In the genomic region with DNA sequence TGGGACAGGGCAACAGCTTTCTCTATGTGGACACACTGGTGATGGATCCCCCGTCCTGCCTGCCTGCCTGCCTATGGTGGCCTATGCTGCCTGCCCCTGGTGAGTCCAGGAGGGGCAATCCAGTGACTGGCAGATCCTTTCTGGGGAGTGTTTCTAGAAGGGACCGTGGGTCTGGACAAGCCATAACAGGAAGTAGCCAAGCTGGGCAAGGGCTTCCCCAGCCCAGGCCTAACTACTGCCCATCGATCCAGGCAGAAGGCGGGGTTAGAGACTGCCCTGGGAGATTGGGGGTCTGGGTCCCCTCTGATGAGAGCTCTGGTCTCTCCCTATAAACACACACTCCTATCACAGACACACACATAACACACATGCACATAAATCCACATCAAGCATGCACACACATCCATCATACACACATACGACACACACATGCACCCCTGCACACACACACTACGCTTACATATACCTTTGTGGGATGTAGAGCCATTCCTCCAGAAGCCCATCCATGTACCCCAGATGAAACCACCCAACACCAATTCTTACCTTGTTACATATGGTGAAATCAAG, we compare ENCODE assay signal across 17 cellular contexts. TPM values are rescaled to one million over a fixed set of nuclear protein-coding genes. Genes with fewer than 3 reads are reported as not detected.
DNase-seq lines count a peak whose midpoint lies in the region; ATAC-seq and TF ChIP-seq lines count a peak whose summit lies in the region.
"Had no signal": no experiment of that assay in that cellular context is flagged by ENCODE, and none has a peak within 500 bp of the region (broad histone marks: within the 10 kb centered on the region; RNA-seq: fewer than 3 reads in every experiment).

No MANE protein-coding gene starts in this region.

- H3K36me3 Mint-ChIP-seq in T-helper 2 cell treated with Interferon-gamma antibody and Interleukin-4, amounts not matched to agents 5 μg/mL and 100 μg/mL, for 36 hours (ENCODE audit: low read depth): no peaks in the 10 kb centered on the region
- H3K36me3 Mint-ChIP-seq in endothelial cell (ENCODE audit: low read depth, unreplicated experiment) (no peaks in the 10 kb centered on the region), type B pancreatic cell (no peaks in the 10 kb centered on the region)

- H3K9me2 ChIP-seq in Loucy (replicated peaks; ENCODE audit: low read depth, low read length): no peaks in the 10 kb centered on the region

- no peak overlapping the region for H3K4ac ChIP-seq in trophoblast cell (ENCODE audit: low read depth, low read length)

- no CpG with 5 or more reads among the region's 6 CpGs for WGBS in trophoblast cell (ENCODE audit: extremely low coverage, insufficient coverage, insufficient read length)

- H4K8ac ChIP-seq in trophoblast cell (ENCODE audit: low read depth, low read length): no peak overlapping the region

- peaks cover 30% of the 10 kb centered on the region for H3F3A ChIP-seq in Loucy (ENCODE audit: low read depth)

- no peak overlapping the region for H3K27ac Mint-ChIP-seq in T-helper 2 cell treated with Interferon-gamma antibody and Interleukin-4, amounts not matched to agents 5 μg/mL and 100 μg/mL, for 36 hours
- H3K27ac Mint-ChIP-seq in endothelial cell (ENCODE audit: unreplicated experiment) (peak overlapping the region; percentile 16), type B pancreatic cell (no peak overlapping the region)

- H3K4me1 Mint-ChIP-seq in T-helper 2 cell treated with Interferon-gamma antibody and Interleukin-4, amounts not matched to agents 5 μg/mL and 100 μg/mL, for 36 hours (ENCODE audit: low read depth): peaks cover 29% of the 10 kb centered on the region
- H3K4me1 Mint-ChIP-seq in endothelial cell (ENCODE audit: unreplicated experiment) (peaks cover 27% of the 10 kb centered on the region), type B pancreatic cell (ENCODE audit: unreplicated experiment) (peaks cover 32% of the 10 kb centered on the region)

- H2BK12ac ChIP-seq in trophoblast cell (ENCODE audit: low read length): no peak overlapping the region

- H3K79me2 ChIP-seq in Loucy (ENCODE audit: insufficient read depth, low read length) (peaks cover 69% of the 10 kb centered on the region), trophoblast cell (ENCODE audit: control insufficient read depth, insufficient read depth, low read length, poor library complexity) (peaks cover 2% of the 10 kb centered on the region)

- H2BK120ac ChIP-seq in trophoblast cell (ENCODE audit: insufficient read depth, low read length, poor library complexity): no peak overlapping the region

- no peaks in the 10 kb centered on the region for H3K9me3 Mint-ChIP-seq in T-helper 2 cell treated with Interferon-gamma antibody and Interleukin-4, amounts not matched to agents 5 μg/mL and 100 μg/mL, for 36 hours
- H3K9me3 Mint-ChIP-seq in endothelial cell (ENCODE audit: unreplicated experiment): no peaks in the 10 kb centered on the region
- no peaks in the 10 kb centered on the region for H3K9me3 Mint-ChIP-seq in type B pancreatic cell

- no peak overlapping the region for H3K14ac ChIP-seq in trophoblast cell (ENCODE audit: low read length)

- H3K4me3 Mint-ChIP-seq in T-helper 2 cell treated with Interferon-gamma antibody and Interleukin-4, amounts not matched to agents 5 μg/mL and 100 μg/mL, for 36 hours: peak overlapping the region; percentile 1
- H3K4me3 Mint-ChIP-seq in endothelial cell (ENCODE audit: unreplicated experiment): peak overlapping the region; percentile 76
- peak overlapping the region; percentile 79 for H3K4me3 Mint-ChIP-seq in type B pancreatic cell

- H3K4me1 ChIP-seq in Loucy (ENCODE audit: insufficient read depth, low read length, poor library complexity, severe bottlenecking) (peaks cover 76% of the 10 kb centered on the region), trophoblast cell (ENCODE audit: control insufficient read depth in 1 of 2, insufficient read depth in 2 of 2, low read length in 2 of 2) (peaks cover 0 to 9% of the 10 kb centered on the region in 2 experiments)

- H4K20me1 ChIP-seq in Loucy (ENCODE audit: insufficient read depth, low read length, poor library complexity, severe bottlenecking): peaks cover 15% of the 10 kb centered on the region

- H2BK5ac ChIP-seq in trophoblast cell (ENCODE audit: low read depth, low read length, poor library complexity): no peak overlapping the region

- H2AFZ ChIP-seq in Loucy (ENCODE audit: low read length): no peak overlapping the region
- H2AFZ ChIP-seq in trophoblast cell (ENCODE audit: insufficient read depth, low read length, poor library complexity): no peak overlapping the region

- no peak overlapping the region for H4K91ac ChIP-seq in trophoblast cell (ENCODE audit: low read depth, low read length)

- ATAC-seq in GM18858 (IDR thresholded peaks at IDR 0.05; ENCODE audit: unreplicated experiment): no peak
- ATAC-seq in HG03175 (IDR thresholded peaks at IDR 0.05; ENCODE audit: unreplicated experiment): no peak

- peak overlapping the region; percentile 80 for H3K9ac ChIP-seq in Loucy (ENCODE audit: low read depth, low read length, poor library complexity, severe bottlenecking)
- no peak overlapping the region for H3K9ac ChIP-seq in trophoblast cell (ENCODE audit: low read length)

- no peak overlapping the region for H3K23ac ChIP-seq in trophoblast cell (ENCODE audit: low read length)

- peaks cover 36% of the 10 kb centered on the region for H3K27me3 Mint-ChIP-seq in T-helper 2 cell treated with Interferon-gamma antibody and Interleukin-4, amounts not matched to agents 5 μg/mL and 100 μg/mL, for 36 hours (ENCODE audit: low read depth)
- peaks cover 3% of the 10 kb centered on the region for H3K27me3 Mint-ChIP-seq in endothelial cell (ENCODE audit: unreplicated experiment)
- H3K27me3 Mint-ChIP-seq in type B pancreatic cell: peaks cover 9% of the 10 kb centered on the region

- H2AK5ac ChIP-seq in trophoblast cell (ENCODE audit: low read length): no peak overlapping the region

- no peaks in the 10 kb centered on the region for H3K36me3 ChIP-seq in Loucy (ENCODE audit: insufficient read depth, low read length)
- no peaks in the 10 kb centered on the region for H3K36me3 ChIP-seq in trophoblast cell (ENCODE audit: control insufficient read depth in 1 of 2, insufficient read depth in 2 of 2, low read length in 2 of 2)
- H3K36me3 ChIP-seq: cardiac muscle cell, left ventricle myocardium inferior, tibial nerve had no signal

- H3K4me2 ChIP-seq in Loucy (ENCODE audit: low read depth, low read length, poor library complexity, severe bottlenecking) (peak overlapping the region; percentile 70), trophoblast cell (ENCODE audit: low read length) (no peak overlapping the region)

- peaks cover 4% of the 10 kb centered on the region for H3K79me1 ChIP-seq in trophoblast cell (ENCODE audit: low read length)

- H3K4me3 ChIP-seq in Loucy (ENCODE audit: low read length, poor library complexity, severe bottlenecking): peak overlapping the region; percentile 68
- H3K4me3 ChIP-seq in trophoblast cell (ENCODE audit: low read depth, low read length): no peak overlapping the region

- no peaks in the 10 kb centered on the region for H3K9me3 ChIP-seq in Loucy (ENCODE audit: insufficient read depth, low read depth, low read length)
- no peaks in the 10 kb centered on the region for H3K9me3 ChIP-seq in trophoblast cell (ENCODE audit: insufficient read depth, low read depth, low read length)
- H3K9me3 ChIP-seq: left ventricle myocardium inferior, tibial nerve had no signal

- H3K18ac ChIP-seq in trophoblast cell (ENCODE audit: low read length): no peak overlapping the region

- no peak for TF ChIP-seq CTCF in Loucy (conservative IDR thresholded peaks at IDR 0.05; ENCODE audit: low read length)
- no peak for TF ChIP-seq CTCF in endothelial cell (IDR thresholded peaks at IDR 0.05; ENCODE audit: unreplicated experiment)
- TF ChIP-seq CTCF in type B pancreatic cell (conservative IDR thresholded peaks at IDR 0.05): no peak

- H3K27me3 ChIP-seq in Loucy (ENCODE audit: insufficient read depth, low read length, poor library complexity, severe bottlenecking): peaks cover 6% of the 10 kb centered on the region
- peaks cover 4% of the 10 kb centered on the region for H3K27me3 ChIP-seq in trophoblast cell (ENCODE audit: insufficient read depth, low read length)
- H3K27me3 ChIP-seq: cardiac muscle cell had no signal

- H4K12ac ChIP-seq in trophoblast cell (ENCODE audit: low read depth, low read length): no peak overlapping the region

- no peak for DNase-seq in T-helper 2 cell treated with Interferon-gamma antibody and Interleukin-4, amounts not matched to agents 5 μg/mL and 100 μg/mL, for 36 hours (ENCODE audit: low spot score)
- DNase-seq in T-helper 2 cell: no peak
- no peak for DNase-seq in endothelial cell (ENCODE audit: low spot score)
- DNase-seq in type B pancreatic cell (ENCODE audit: extremely low spot score, unreplicated experiment): no peak
- no peak for DNase-seq in trophoblast cell
- DNase-seq: activated CD4-positive, alpha-beta T cell treated with anti-CD3 and anti-CD28 coated beads, Interleukin-2, amount 50 U/mL, for 48 hours; Kasumi-1; left ventricle myocardium inferior; stimulated activated CD4-positive, alpha-beta T cell treated with anti-CD3 and anti-CD28 coated beads, Interleukin-12 subunit alpha, Interleukin-12 subunit beta, amount 100 ng/mL, for 4 hours had no signal

- H3K27ac ChIP-seq in trophoblast cell (ENCODE audit: low read depth, low read length): no peak overlapping the region
- H3K27ac ChIP-seq: cardiac muscle cell, epithelial cell of prostate, left ventricle myocardium inferior, tibial nerve had no signal

RNA-seq across cellular contexts. Expression of a gene that starts 1.0 kb away (rescaled TPM):
- total RNA-seq in endothelial cell (ENCODE audit: unreplicated experiment): 25.5 TPM
- total RNA-seq in type B pancreatic cell (ENCODE audit: low replicate concordance): 4.2 and 11.4 TPM in 2 replicates
- polyA plus RNA-seq in trophoblast cell (2013): 1.2 and 1.5 TPM in 2 replicates
- total RNA-seq: A673; T-helper 1 cell treated with Interleukin-12 subunit alpha and Interleukin-12 subunit beta and Interleukin-4 antibody, amounts not matched to agents 30 ng/mL and 1 ng/mL, for 36 hours had no signal

Comparison
In these comparisons a context has a peak if more than half of its experiments do, and no peak if none do; other contexts are left out.
1. H3K4me3 Mint-ChIP-seq: peak in every context shown above with its lines; median percentile 79 in type B pancreatic cell; 76 in endothelial cell; 1 in T-helper 2 cell treated with Interferon-gamma antibody and Interleukin-4, amounts not matched to agents 5 μg/mL and 100 μg/mL, for 36 hours.